Comparison of ENCODE assay signal across 6 cellular contexts in the genomic region with DNA sequence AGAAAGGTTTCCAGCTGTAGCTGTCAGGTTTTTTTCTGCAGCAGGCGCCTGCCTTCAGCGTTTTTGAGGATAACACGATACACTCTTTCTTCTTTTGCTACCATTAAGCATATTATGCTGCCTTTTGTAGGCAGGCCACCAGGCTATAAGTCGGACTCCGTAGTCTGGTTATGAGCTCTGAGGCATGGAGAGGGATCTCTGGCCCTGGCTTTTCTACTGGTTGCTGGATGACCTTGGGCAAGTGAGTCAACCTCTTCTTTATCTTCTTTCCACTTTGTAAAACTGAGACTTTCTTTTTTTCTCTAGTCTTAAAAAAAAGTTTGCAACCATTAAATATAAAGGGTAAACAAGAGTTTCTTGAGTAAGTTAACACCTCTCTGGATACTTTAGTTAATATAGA.
"Had no signal": no experiment of that assay in that cellular context is flagged by ENCODE, and none has a peak within 500 bp of the region (broad histone marks: within the 10 kb centered on the region; RNA-seq: fewer than 3 reads in every experiment).

No MANE protein-coding gene starts in this region.

- DNase-seq: IMR-90, KBM-7, KG1 had no signal

- ATAC-seq: HepG2, K562 had no signal

- H3K4me3 ChIP-seq: K562 had no signal

- H3K27ac ChIP-seq: HL-60 had no signal
